1 cellular context compared by ENCODE assay signal in genomic region chr3:149812606-149813366, GRCh38.
TF ChIP-seq lines count a peak whose summit lies in the region.

Gene RNF13 (plus strand): TSS chr3:149813215. CDS start chr3:149846027, 32,812 bp downstream.

TF ChIP-seq in HEK293, 187 proteins besides CTCF, POLR2A, EP300 and RAD21 (continued from another document and continues in another):
- TF ChIP-seq ZNF747 (tag by site-specific recombination; IDR thresholded peaks at IDR 0.05) (no peak), PRDM2 (tag by site-specific recombination; IDR thresholded peaks at IDR 0.05; ENCODE audit: borderline replicate concordance) (no peak), ZNF423 (tag by site-specific recombination; IDR thresholded peaks at IDR 0.05) (no peak), ZNF660 (tag by site-specific recombination; IDR thresholded peaks at IDR 0.05) (peak; percentile 66; the same call in 1 of the 2 replicates), FEZF1 (tag by site-specific recombination; IDR thresholded peaks at IDR 0.05) (no peak), ZFHX2 (tag by site-specific recombination; conservative IDR thresholded peaks at IDR 0.05) (peak; percentile 56), KLF10 (tag by site-specific recombination; IDR thresholded peaks at IDR 0.05) (0 out of 2 replicates have a peak, but pooled peaks have one; percentile 28), ZNF214 (tag by site-specific recombination; IDR thresholded peaks at IDR 0.05; ENCODE audit: borderline replicate concordance) (no peak), ZNF302 (tag by site-specific recombination; IDR thresholded peaks at IDR 0.05; ENCODE audit: low read depth) (no peak), ZNF558 (tag by site-specific recombination; IDR thresholded peaks at IDR 0.05) (no peak), PRDM10 (tag by site-specific recombination; IDR thresholded peaks at IDR 0.05) (peak; percentile 74), ZNF707 (tag by site-specific recombination; IDR thresholded peaks at IDR 0.05) (no peak), ZNF169 (tag by site-specific recombination; IDR thresholded peaks at IDR 0.05) (no peak), ZNF18 (tag by site-specific recombination; IDR thresholded peaks at IDR 0.05) (no peak), ZSCAN23 (tag by site-specific recombination; IDR thresholded peaks at IDR 0.05) (0 out of 2 replicates have a peak, but pooled peaks have one; percentile 18), ZNF19 (tag by site-specific recombination; IDR thresholded peaks at IDR 0.05; ENCODE audit: low read depth) (no peak), ZNF2 (tag by site-specific recombination; IDR thresholded peaks at IDR 0.05) (peak; percentile 18; the same call in 1 of the 2 replicates), ZNF704 (tag by site-specific recombination; IDR thresholded peaks at IDR 0.05) (no peak), PBX3 (CRISPR knock-in tag; IDR thresholded peaks at IDR 0.05) (peak; percentile 70; the same call in 1 of the 2 replicates), ZBTB1 (tag by site-specific recombination; IDR thresholded peaks at IDR 0.05) (no peak), YY1 (tag by site-specific recombination; IDR thresholded peaks at IDR 0.05) (no peak), ZNF664 (tag by site-specific recombination; IDR thresholded peaks at IDR 0.05) (no peak), ZNF677 (tag by site-specific recombination; IDR thresholded peaks at IDR 0.05) (no peak), ZNF24 (tag by site-specific recombination; IDR thresholded peaks at IDR 0.05) (peak; percentile 22; the same call in 1 of the 2 replicates), OVOL3 (tag by site-specific recombination; IDR thresholded peaks at IDR 0.05) (no peak), ZNF621 (tag by site-specific recombination; IDR thresholded peaks at IDR 0.05) (no peak), SETDB1 (IDR thresholded peaks at IDR 0.05; ENCODE audit: insufficient read length, low read length) (no peak), ZNF280C (tag by site-specific recombination; IDR thresholded peaks at IDR 0.05) (no peak), ZNF76 (tag by site-specific recombination; IDR thresholded peaks at IDR 0.05; ENCODE audit: borderline replicate concordance, low read depth) (peak; percentile 43; the same call in 1 of the 2 replicates), MEIS1 (CRISPR knock-in tag; IDR thresholded peaks at IDR 0.05; ENCODE audit: borderline replicate concordance) (no peak), ZNF596 (tag by site-specific recombination; IDR thresholded peaks at IDR 0.05) (no peak), ZNF202 (tag by site-specific recombination; IDR thresholded peaks at IDR 0.05; ENCODE audit: borderline replicate concordance) (no peak), ZNF266 (tag by site-specific recombination; IDR thresholded peaks at IDR 0.05; ENCODE audit: low read depth) (no peak), ZNF112 (tag by site-specific recombination; IDR thresholded peaks at IDR 0.05) (no peak), ZNF544 (tag by site-specific recombination; IDR thresholded peaks at IDR 0.05) (no peak), ZNF600 (tag by site-specific recombination; IDR thresholded peaks at IDR 0.05) (peak; percentile 66), ZNF350 (tag by site-specific recombination; IDR thresholded peaks at IDR 0.05) (no peak), SALL2 (tag by site-specific recombination; IDR thresholded peaks at IDR 0.05; ENCODE audit: borderline replicate concordance) (no peak), ZNF624 (tag by site-specific recombination; IDR thresholded peaks at IDR 0.05) (no peak), ZNF433 (tag by site-specific recombination; IDR thresholded peaks at IDR 0.05; ENCODE audit: low read depth) (no peak), KLF8 (tag by site-specific recombination; IDR thresholded peaks at IDR 0.05) (peak; percentile 58), ZNF324 (tag by site-specific recombination; IDR thresholded peaks at IDR 0.05) (peak; percentile 60), PRDM4 (tag by site-specific recombination; IDR thresholded peaks at IDR 0.05) (no peak), EGR2 (tag by site-specific recombination; IDR thresholded peaks at IDR 0.05; ENCODE audit: low read depth) (peak; percentile 25; the same call in 1 of the 2 replicates), PRDM6 (tag by site-specific recombination; IDR thresholded peaks at IDR 0.05) (no peak)
